In genomic region chr14:100901391-100902183, GRCh38 we compare ENCODE assay signal across 24 cellular contexts. TPM values are rescaled to one million over a fixed set of nuclear protein-coding genes. Genes with fewer than 3 reads are reported as not detected.
DNase-seq lines count a peak whose midpoint lies in the region; ATAC-seq, FAIRE-seq and TF ChIP-seq lines count a peak whose summit lies in the region.
"Had no signal": no experiment of that assay in that cellular context is flagged by ENCODE, and none has a peak within 500 bp of the region (broad histone marks: within the 10 kb centered on the region; RNA-seq: fewer than 3 reads in every experiment).

No MANE protein-coding gene starts in this region.

- 81 to 92% methylated on average over 12 of the region's 12 CpGs for WGBS in pancreas, 2 donors

- H3K27ac ChIP-seq in BLaER1 (no peak overlapping the region), RWPE2 (ENCODE audit: poor library complexity, severe bottlenecking) (no peak overlapping the region), pancreas (no peak overlapping the region), caudate nucleus (ENCODE audit: low read depth, low read length) (no peak overlapping the region)
- H3K27ac ChIP-seq: right lobe of liver had no signal

- DNase-seq in RWPE2 (ENCODE audit: low spot score) = peak; percentile 58
- peak; percentile 47 for DNase-seq in glutamatergic neuron
- peak in 4 of 6 donors; percentile 9 to 53 (median 34) for DNase-seq in pancreas
- DNase-seq in NOMO-1 treated with dmso at 0.1 percent for 144 hours (lab: John Stamatoyannopoulos, UW; ENCODE audit: unreplicated experiment) = no peak
- no peak for DNase-seq in caudate nucleus (lab: John Stamatoyannopoulos, UW)
- DNase-seq in DMS 273 (lab: John Stamatoyannopoulos, UW; ENCODE audit: unreplicated experiment) = no peak
- DNase-seq: activated B cell treated with CpG ODN at 0.5 μM for 24 hours; effector CD8-positive, alpha-beta T cell; GDM1; KG1; mammary epithelial cell; occipital lobe; T1000 had no signal

- TF ChIP-seq CTCF in RWPE2 (IDR thresholded peaks at IDR 0.05; ENCODE audit: poor library complexity, severe bottlenecking) = no peak
- no peak for TF ChIP-seq CTCF in glutamatergic neuron (IDR thresholded peaks at IDR 0.05; ENCODE audit: partially characterized antibody, unreplicated experiment)
- TF ChIP-seq CTCF in pancreas (IDR thresholded peaks at IDR 0.05) = no peak

- no peak for ATAC-seq in RWPE2 (ENCODE audit: low read depth)
- no peak for ATAC-seq in pancreas
- ATAC-seq in HG03521 (IDR thresholded peaks at IDR 0.05; ENCODE audit: unreplicated experiment) = no peak
- ATAC-seq: stimulated activated effector memory CD8-positive, alpha-beta T cell treated with anti-CD3 and anti-CD28 coated beads, Interleukin-12 subunit alpha, Interleukin-12 subunit beta, amount 100 ng/mL, for 72 hours had no signal

- no peak overlapping the region for H3K27ac Mint-ChIP-seq in glutamatergic neuron (ENCODE audit: unreplicated experiment)
- H3K27ac Mint-ChIP-seq: activated B cell treated with CpG ODN at 0.5 μM for 24 hours; activated CD8-positive, alpha-beta T cell treated with anti-CD3 and anti-CD28 coated beads for 36 hours; activated naive CD4-positive, alpha-beta T cell treated with anti-CD3 and anti-CD28 coated beads, Interleukin-2, amount 50 U/mL, for 24 hours; activated T-cell treated with anti-CD3 and anti-CD28 coated beads, Interleukin-2, amount 50 U/mL, for 72 hours; CD4-positive, alpha-beta memory T cell; stimulated activated effector memory CD8-positive, alpha-beta T cell treated with anti-CD3 and anti-CD28 coated beads, Interleukin-12 subunit alpha, Interleukin-12 subunit beta, amount 100 ng/mL, for 72 hours had no signal

- no peak overlapping the region for H3K9ac ChIP-seq in BLaER1

- peaks cover 38% of the 10 kb centered on the region for H3K4me1 Mint-ChIP-seq in glutamatergic neuron (ENCODE audit: low read depth, unreplicated experiment)
- H3K4me1 Mint-ChIP-seq: activated B cell treated with CpG ODN at 0.5 μM for 24 hours; activated naive CD4-positive, alpha-beta T cell treated with anti-CD3 and anti-CD28 coated beads, Interleukin-2, amount 50 U/mL, for 24 hours; CD4-positive, alpha-beta memory T cell; stimulated activated effector memory CD8-positive, alpha-beta T cell treated with anti-CD3 and anti-CD28 coated beads, Interleukin-12 subunit alpha, Interleukin-12 subunit beta, amount 100 ng/mL, for 72 hours had no signal

- peak overlapping the region; percentile 88; the same call in 1 of the 2 replicates for H3K4me2 ChIP-seq in BLaER1

- no peak overlapping the region for H3K4me3 Mint-ChIP-seq in glutamatergic neuron (ENCODE audit: unreplicated experiment)
- H3K4me3 Mint-ChIP-seq: activated B cell treated with CpG ODN at 0.5 μM for 24 hours; activated CD8-positive, alpha-beta T cell treated with anti-CD3 and anti-CD28 coated beads for 36 hours; activated naive CD4-positive, alpha-beta T cell treated with anti-CD3 and anti-CD28 coated beads, Interleukin-2, amount 50 U/mL, for 24 hours; activated T-cell treated with anti-CD3 and anti-CD28 coated beads, Interleukin-2, amount 50 U/mL, for 72 hours; CD4-positive, alpha-beta memory T cell; stimulated activated effector memory CD8-positive, alpha-beta T cell treated with anti-CD3 and anti-CD28 coated beads, Interleukin-12 subunit alpha, Interleukin-12 subunit beta, amount 100 ng/mL, for 72 hours had no signal

- H3K9me3 ChIP-seq in BLaER1 = peaks cover 7% of the 10 kb centered on the region; the same call in 1 of the 2 replicates
- H3K9me3 ChIP-seq in RWPE2 (ENCODE audit: severe bottlenecking) = no peaks in the 10 kb centered on the region
- no peaks in the 10 kb centered on the region for H3K9me3 ChIP-seq in pancreas
- H3K9me3 ChIP-seq: right lobe of liver had no signal

- H3K27me3 ChIP-seq in BLaER1 (peaks cover 28% of the 10 kb centered on the region), RWPE2 (ENCODE audit: insufficient read depth, poor library complexity, severe bottlenecking) (peaks cover 43% of the 10 kb centered on the region), pancreas (no peaks in the 10 kb centered on the region)
- H3K27me3 ChIP-seq: right lobe of liver had no signal

- H3K36me3 ChIP-seq in BLaER1 = no peaks in the 10 kb centered on the region
- peaks cover 3% of the 10 kb centered on the region; the same call in 1 of the 2 replicates for H3K36me3 ChIP-seq in RWPE2 (ENCODE audit: low read depth)
- H3K36me3 ChIP-seq in pancreas = no peaks in the 10 kb centered on the region
- H3K36me3 ChIP-seq: right lobe of liver had no signal

- H4K20me1 ChIP-seq in BLaER1 = no peaks in the 10 kb centered on the region

- intact Hi-C loops in pancreas (cut with DNase I) = no loop called here

- peaks cover 16% of the 10 kb centered on the region for H3K9me3 Mint-ChIP-seq in glutamatergic neuron (ENCODE audit: unreplicated experiment)
- H3K9me3 Mint-ChIP-seq: activated B cell treated with CpG ODN at 0.5 μM for 24 hours; activated CD8-positive, alpha-beta T cell treated with anti-CD3 and anti-CD28 coated beads for 36 hours; activated naive CD4-positive, alpha-beta T cell treated with anti-CD3 and anti-CD28 coated beads, Interleukin-2, amount 50 U/mL, for 24 hours; activated T-cell treated with anti-CD3 and anti-CD28 coated beads, Interleukin-2, amount 50 U/mL, for 72 hours; CD4-positive, alpha-beta memory T cell; stimulated activated effector memory CD8-positive, alpha-beta T cell treated with anti-CD3 and anti-CD28 coated beads, Interleukin-12 subunit alpha, Interleukin-12 subunit beta, amount 100 ng/mL, for 72 hours had no signal

- H3K27me3 Mint-ChIP-seq in glutamatergic neuron (ENCODE audit: unreplicated experiment) = peaks cover 15% of the 10 kb centered on the region

- H3K4me1 ChIP-seq in BLaER1 = peaks cover 39% of the 10 kb centered on the region
- no peaks in the 10 kb centered on the region for H3K4me1 ChIP-seq in RWPE2 (ENCODE audit: insufficient read depth, poor library complexity, severe bottlenecking)
- peaks cover 0 to 9% (median 0%) of the 10 kb centered on the region in 3 donors for H3K4me1 ChIP-seq in pancreas
- H3K4me1 ChIP-seq: right lobe of liver had no signal

- H3K36me3 Mint-ChIP-seq in glutamatergic neuron (ENCODE audit: unreplicated experiment) = no peaks in the 10 kb centered on the region
- H3K36me3 Mint-ChIP-seq: activated naive CD4-positive, alpha-beta T cell treated with anti-CD3 and anti-CD28 coated beads, Interleukin-2, amount 50 U/mL, for 24 hours; CD4-positive, alpha-beta memory T cell; stimulated activated effector memory CD8-positive, alpha-beta T cell treated with anti-CD3 and anti-CD28 coated beads, Interleukin-12 subunit alpha, Interleukin-12 subunit beta, amount 100 ng/mL, for 72 hours had no signal

- FAIRE-seq in pancreas (lab: Jason Lieb, UNC) = no peak
- FAIRE-seq: frontal cortex, keratinocyte had no signal

- H3K4me3 ChIP-seq in BLaER1 = no peak overlapping the region
- H3K4me3 ChIP-seq in RWPE2 (ENCODE audit: severe bottlenecking) = no peak overlapping the region
- H3K4me3 ChIP-seq in pancreas = no peak overlapping the region
- H3K4me3 ChIP-seq: right lobe of liver had no signal

RNA-seq across cellular contexts. Expression of gene RTL1, which starts 1.9 kb away (rescaled TPM):
- total RNA-seq in glutamatergic neuron (ENCODE audit: unreplicated experiment) (not detected), pancreas (under 1 TPM in 3 of 6 donors, not detected in 3; 0.03 TPM)
- polyA plus RNA-seq in pancreas = under 1 TPM; 0.02 to 0.80 TPM
- total RNA-seq: activated B cell treated with CpG ODN at 0.5 μM for 24 hours; activated CD8-positive, alpha-beta T cell treated with anti-CD3 and anti-CD28 coated beads for 36 hours; activated T-cell treated with anti-CD3 and anti-CD28 coated beads, Interleukin-2, amount 50 U/mL, for 72 hours; aorta; CD4-positive, alpha-beta memory T cell; frontal cortex; mammary epithelial cell; occipital lobe had no signal
- polyA plus RNA-seq: aorta; CD4-positive, alpha-beta memory T cell; keratinocyte; mammary epithelial cell had no signal

Comparison
In these comparisons a context has a peak if more than half of its experiments do, and no peak if none do; other contexts are left out.
1. DNase-seq: peak in RWPE2 (single experiment), glutamatergic neuron (single experiment) and pancreas (4 of 6); none in NOMO-1 treated with dmso at 0.1 percent for 144 hours (single experiment), caudate nucleus (0 of 61) and DMS 273 (single experiment).